14 cellular contexts compared by ENCODE assay signal in the genomic region with DNA sequence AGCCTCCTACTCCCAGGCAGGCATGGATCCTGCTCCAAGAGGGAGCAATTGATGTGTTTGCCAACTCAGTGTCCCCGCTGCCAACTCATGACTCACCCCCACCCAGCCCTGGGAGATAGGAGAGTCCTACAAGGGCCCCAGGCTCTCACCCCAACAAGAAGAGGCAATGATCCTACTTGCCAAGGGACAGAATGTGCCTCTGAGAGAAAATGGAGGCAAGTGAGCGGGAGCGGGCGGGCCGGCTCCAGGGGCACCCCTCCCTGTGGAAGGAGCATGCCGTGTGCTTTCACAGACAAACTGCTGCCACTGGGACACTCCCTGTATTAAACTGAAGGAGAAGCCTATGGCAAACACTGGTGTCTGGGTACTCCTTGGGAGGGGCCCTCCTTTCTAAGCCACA. TPM values are rescaled to one million over a fixed set of nuclear protein-coding genes. Genes with fewer than 3 reads are reported as not detected.
DNase-seq lines count a peak whose midpoint lies in the region; ATAC-seq, FAIRE-seq and TF ChIP-seq lines count a peak whose summit lies in the region.
"Had no signal": no experiment of that assay in that cellular context is flagged by ENCODE, and none has a peak within 500 bp of the region (broad histone marks: within the 10 kb centered on the region; RNA-seq: fewer than 3 reads in every experiment).

No MANE protein-coding gene starts in this region.

- H3K9ac ChIP-seq in keratinocyte (ENCODE audit: control insufficient read depth, extremely low read depth, insufficient read depth, low read length), result peak overlapping the region; percentile 73

- no peak overlapping the region for H3K27ac Mint-ChIP-seq in activated naive CD4-positive, alpha-beta T cell treated with anti-CD3 and anti-CD28 coated beads, Interleukin-2, amount 10 ng/mL, durations not matched to agents 7 days and 5 days
- H3K27ac Mint-ChIP-seq: activated CD4-positive, alpha-beta T cell treated with anti-CD3 and anti-CD28 coated beads for 36 hours had no signal

- no peaks in the 10 kb centered on the region for H3K4me1 Mint-ChIP-seq in activated naive CD4-positive, alpha-beta T cell treated with anti-CD3 and anti-CD28 coated beads, Interleukin-2, amount 10 ng/mL, durations not matched to agents 7 days and 5 days
- H3K4me1 Mint-ChIP-seq: activated CD4-positive, alpha-beta T cell treated with anti-CD3 and anti-CD28 coated beads for 36 hours had no signal

- POLR2A ChIA-PET in A673 (lab: Charles Lee; ENCODE audit: low non-redundant PET), result interaction anchor here (0.6 kb wide), 1 partner anchor 33 kb away, joined by 3 read pairs; no protein-coding TSS in a partner anchor

- BruUV-seq in A673 (replicated peaks; lab: Mats Ljungman, UMichigan), result no TSS peak

- no peaks in the 10 kb centered on the region for H3K36me3 Mint-ChIP-seq in activated naive CD4-positive, alpha-beta T cell treated with anti-CD3 and anti-CD28 coated beads, Interleukin-2, amount 10 ng/mL, durations not matched to agents 7 days and 5 days

- no peak overlapping the region for H2AFZ ChIP-seq in keratinocyte (ENCODE audit: control insufficient read depth, low read length)

- H3K27me3 ChIP-seq in A673 (replicated peaks; ENCODE audit: insufficient read depth, low read depth, low read length, poor library complexity), result no peaks in the 10 kb centered on the region
- H3K27me3 ChIP-seq in body of pancreas, result no peaks in the 10 kb centered on the region
- no peaks in the 10 kb centered on the region for H3K27me3 ChIP-seq in keratinocyte (ENCODE audit: control insufficient read depth, extremely low read depth, insufficient read depth, low read length)

- no peak for TF ChIP-seq CTCF in A673 (conservative IDR thresholded peaks at IDR 0.05; ENCODE audit: low read depth, low read length)
- no peak for TF ChIP-seq CTCF in body of pancreas (IDR thresholded peaks at IDR 0.05)
- TF ChIP-seq CTCF in keratinocyte (optimal IDR thresholded peaks at IDR 0.05 in 1 of 3, IDR thresholded peaks at IDR 0.05 in 1 of 3, conservative IDR thresholded peaks at IDR 0.05 in 1 of 3; ENCODE audit: extremely low read depth in 1 of 3, insufficient read depth in 2 of 3, low read length in 3 of 3), result no peak

- no peak overlapping the region for H3K4me3 Mint-ChIP-seq in activated naive CD4-positive, alpha-beta T cell treated with anti-CD3 and anti-CD28 coated beads, Interleukin-2, amount 10 ng/mL, durations not matched to agents 7 days and 5 days
- H3K4me3 Mint-ChIP-seq: activated CD4-positive, alpha-beta T cell treated with anti-CD3 and anti-CD28 coated beads for 36 hours had no signal

- H3K9me3 ChIP-seq in A673 (ENCODE audit: low read depth, low read length, poor library complexity, severe bottlenecking) (no peaks in the 10 kb centered on the region), body of pancreas (no peaks in the 10 kb centered on the region), keratinocyte (ENCODE audit: control insufficient read depth, low read depth, low read length) (no peaks in the 10 kb centered on the region)

- H3K36me3 ChIP-seq in A673 (ENCODE audit: insufficient read depth, low read length, poor library complexity, severe bottlenecking) (peaks cover 95% of the 10 kb centered on the region), body of pancreas (replicated peaks in 1 of 2; ENCODE audit: insufficient read depth in 1 of 2, low read depth in 2 of 2) (no peaks in the 10 kb centered on the region), keratinocyte (ENCODE audit: control insufficient read depth in 2 of 2, extremely low read depth in 1 of 2, insufficient read depth in 2 of 2, low read length in 2 of 2) (peaks cover 34 to 48% of the 10 kb centered on the region in 2 experiments)

- H3K79me2 ChIP-seq in keratinocyte (ENCODE audit: control insufficient read depth, insufficient read depth, low read length), result peaks cover 59% of the 10 kb centered on the region

- H3K4me3 ChIP-seq in A673 (ENCODE audit: low read depth, low read length, poor library complexity, severe bottlenecking) (no peak overlapping the region), body of pancreas (no peak overlapping the region), keratinocyte (ENCODE audit: control insufficient read depth in 2 of 3, extremely low read depth in 1 of 3, insufficient read depth in 2 of 3, low read depth in 1 of 3, low read length in 3 of 3) (no peak overlapping the region)

- dilution Hi-C loops in keratinocyte (cut with MboI; ENCODE audit: extremely low pct_ligation_motif_present, low sequenced_read_pairs), result loop anchor here (10.0 kb wide), 1 partner anchor 75 kb away; no protein-coding TSS in a partner anchor

- no peak for TF ChIP-seq POLR2A in body of pancreas (IDR thresholded peaks at IDR 0.05)

- H3K4me2 ChIP-seq in keratinocyte (ENCODE audit: control insufficient read depth, extremely low read depth, insufficient read depth, low read depth, low read length), result peak overlapping the region; percentile 52

- peak overlapping the region; percentile 96 for H3K27ac ChIP-seq in A673 (ENCODE audit: low read depth, low read length, poor library complexity, severe bottlenecking)
- H3K27ac ChIP-seq in body of pancreas, result no peak overlapping the region
- H3K27ac ChIP-seq in keratinocyte (ENCODE audit: control insufficient read depth, insufficient read depth, low read length), result peak overlapping the region; percentile 91

- intact Hi-C loops in A673 (cut with micrococcal nuclease; ENCODE audit: unreplicated experiment) (no loop called here), body of pancreas (cut with DNase I) (no loop called here)

- no peak for FAIRE-seq in HTR-8/SVneo (lab: Jason Lieb, UNC)
- peak; percentile 90 for FAIRE-seq in keratinocyte (lab: Jason Lieb, UNC)

- H4K20me1 ChIP-seq in keratinocyte (ENCODE audit: control insufficient read depth, extremely low read depth, insufficient read depth, low read length), result no peaks in the 10 kb centered on the region

- 79 to 83% methylated on average over 6 of the region's 6 CpGs for WGBS in body of pancreas, 2 donors

- H3K4me1 ChIP-seq in A673 (ENCODE audit: insufficient read depth, low read length, poor library complexity, severe bottlenecking) (peaks cover 98% of the 10 kb centered on the region), body of pancreas (no peaks in the 10 kb centered on the region), keratinocyte (ENCODE audit: control insufficient read depth, extremely low read depth, insufficient read depth, low read length) (peaks cover 88% of the 10 kb centered on the region)

- H3K27me3 Mint-ChIP-seq in activated naive CD4-positive, alpha-beta T cell treated with anti-CD3 and anti-CD28 coated beads, Interleukin-2, amount 10 ng/mL, durations not matched to agents 7 days and 5 days, result peaks cover 73% of the 10 kb centered on the region

- CTCF ChIA-PET in A673 (lab: Charles Lee), result no interaction called here
- CTCF ChIA-PET in activated naive CD4-positive, alpha-beta T cell treated with anti-CD3 and anti-CD28 coated beads, Interleukin-2, amount 10 ng/mL, durations not matched to agents 7 days and 5 days (lab: Charles Lee), result no interaction called here

- no peaks in the 10 kb centered on the region for H3K9me1 ChIP-seq in keratinocyte (ENCODE audit: control insufficient read depth, extremely low read depth, insufficient read depth, low read length)

- no peaks in the 10 kb centered on the region for H3K9me3 Mint-ChIP-seq in activated naive CD4-positive, alpha-beta T cell treated with anti-CD3 and anti-CD28 coated beads, Interleukin-2, amount 10 ng/mL, durations not matched to agents 7 days and 5 days

- DNase-seq in A673 (ENCODE audit: low spot score), result peak; percentile 59
- peak; percentile 51 for DNase-seq in HTR-8/SVneo (ENCODE audit: insufficient read length, low spot score)
- peak; percentile 16 to 71 (median 26) for DNase-seq in body of pancreas
- DNase-seq in keratinocyte (ENCODE audit: low read depth, low spot score), result no peak
- DNase-seq in dermis blood vessel endothelial cell, result no peak
- DNase-seq in NCI-H187 (lab: John Stamatoyannopoulos, UW), result no peak
- DNase-seq in activated naive CD4-positive, alpha-beta T cell treated with anti-CD3 and anti-CD28 coated beads, Interleukin-2, amount 10 ng/mL, durations not matched to agents 7 days and 5 days, result no peak
- DNase-seq: activated CD4-positive, alpha-beta T cell treated with anti-CD3 and anti-CD28 coated beads for 36 hours; activated effector memory CD4-positive, alpha-beta T cell treated with Interleukin-2 at 50 U/mL for 16 hours; foreskin melanocyte; NCI-H748 treated with DMSO at 0.1 percent for 48 hours; SW 1271 had no signal

- no peak for ATAC-seq in body of pancreas
- ATAC-seq in GM19395 (IDR thresholded peaks at IDR 0.05; ENCODE audit: unreplicated experiment), result no peak
- ATAC-seq: activated CD4-positive, alpha-beta T cell treated with anti-CD3 and anti-CD28 coated beads for 36 hours had no signal

RNA-seq across cellular contexts. Expression of a gene that starts 16.7 kb away (rescaled TPM):
- total RNA-seq in A673 (2021), result 492 and 535 TPM in 2 replicates
- under 1 TPM in 1 of 2 donors, not detected in 1; 0.33 TPM for total RNA-seq in body of pancreas
- polyA plus RNA-seq in keratinocyte, result 163 to 301 TPM (median 169 TPM) in 3 replicates
- polyA plus RNA-seq in keratinocyte (2011; ENCODE audit: low read depth), result 262 TPM
- polyA plus RNA-seq in keratinocyte (2011; cell fraction: cytosol; rRNA removed), result 168 and 222 TPM in 2 replicates
- polyA plus RNA-seq in keratinocyte (2011; cell fraction: nucleus; rRNA removed), result 418 and 503 TPM in 2 replicates
- 160 and 587 TPM in 2 replicates for polyA plus RNA-seq in keratinocyte (2012; ENCODE audit: low replicate concordance)
- polyA minus RNA-seq in keratinocyte, result 263 to 433 TPM (median 366 TPM) in 3 replicates
- polyA minus RNA-seq in keratinocyte (2011; cell fraction: cytosol; rRNA and poly(A)+ RNA removed), result 238 TPM
- polyA minus RNA-seq in keratinocyte (2011; cell fraction: nucleus; rRNA and poly(A)+ RNA removed), result 239 and 304 TPM in 2 replicates
- 0.19 and 0.85 TPM in 2 replicates for total RNA-seq in dermis blood vessel endothelial cell
- total RNA-seq: activated CD4-positive, alpha-beta T cell treated with anti-CD3 and anti-CD28 coated beads for 36 hours had no signal
- polyA plus RNA-seq: neural cell had no signal

Comparison
In these comparisons a context has a peak if more than half of its experiments do, and no peak if none do; other contexts are left out.
1. DNase-seq: peak in A673 (single experiment), HTR-8/SVneo (single experiment) and body of pancreas (4 of 4); none in keratinocyte (single experiment), dermis blood vessel endothelial cell (single experiment), NCI-H187 (0 of 2) and activated naive CD4-positive, alpha-beta T cell treated with anti-CD3 and anti-CD28 coated beads, Interleukin-2, amount 10 ng/mL, durations not matched to agents 7 days and 5 days (single experiment).
2. H3K27ac ChIP-seq: peak in A673 (single experiment) and keratinocyte (single experiment); none in body of pancreas (0 of 4).
3. RNA of a gene that starts 16.7 kb away (total RNA-seq): 492 to 535 TPM in A673; 0.19 to 0.85 TPM in dermis blood vessel endothelial cell and 0.33 TPM in body of pancreas; every median in the first group is over 100 times any median in the second.